12 cellular contexts compared by ENCODE assay signal in the genomic region with DNA sequence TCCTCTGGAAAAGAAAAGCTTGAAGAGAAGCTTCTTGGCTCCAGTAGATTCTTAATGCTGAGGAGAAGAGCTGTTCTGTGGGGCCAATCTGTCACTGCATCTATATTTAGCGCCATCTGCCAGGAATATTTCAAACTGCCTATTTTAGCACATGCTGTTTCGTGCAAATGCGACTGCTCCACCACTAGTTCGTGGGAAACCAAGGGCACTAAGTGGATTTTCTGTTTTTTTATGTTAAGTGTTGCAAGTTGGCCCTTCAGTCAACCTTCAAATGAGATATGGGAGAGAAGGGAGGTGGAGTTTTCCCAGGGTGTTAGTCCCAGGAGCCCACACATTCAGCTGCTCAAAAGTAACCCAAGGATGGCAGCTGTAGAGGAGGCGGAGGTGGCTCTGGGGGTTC.
DNase-seq lines count a peak whose midpoint lies in the region; ATAC-seq and TF ChIP-seq lines count a peak whose summit lies in the region.
"Had no signal": no experiment of that assay in that cellular context is flagged by ENCODE, and none has a peak within 500 bp of the region (broad histone marks: within the 10 kb centered on the region; RNA-seq: fewer than 3 reads in every experiment).

No MANE protein-coding gene starts in this region.

- ATAC-seq in Right ventricle myocardium superior (ENCODE audit: poor library complexity) (peak; percentile 80), heart left ventricle (peak; percentile 37 to 87 (median 72))
- ATAC-seq in CD4-positive, alpha-beta T cell (ENCODE audit: poor library complexity) = no peak
- ATAC-seq: left lung had no signal

- H3K4me1 Mint-ChIP-seq in CD4-positive, alpha-beta T cell (ENCODE audit: low read depth) = no peaks in the 10 kb centered on the region

- no peak overlapping the region for H2AK5ac ChIP-seq in neuronal stem cell (ENCODE audit: low read depth, low read length)

- no peaks in the 10 kb centered on the region for H3K79me1 ChIP-seq in neuronal stem cell (ENCODE audit: low read depth, low read length)

- peak overlapping the region in 2 of 12 donors; percentile 16 to 41 for H3K27ac ChIP-seq in heart left ventricle
- H3K27ac ChIP-seq in neuronal stem cell (replicated peaks; ENCODE audit: low read length) = no peak overlapping the region
- H3K27ac ChIP-seq in CD4-positive, alpha-beta T cell (ENCODE audit: low read depth, low read length) = no peak overlapping the region
- H3K27ac ChIP-seq in coronary artery = no peak overlapping the region
- H3K27ac ChIP-seq: epithelial cell of prostate, left lung had no signal

- H4K8ac ChIP-seq in neuronal stem cell (ENCODE audit: low read depth, low read length) = no peak overlapping the region

- POLR2A ChIA-PET in CD4-positive, alpha-beta T cell (lab: Charles Lee) = no interaction called here

- no peak overlapping the region for H3K18ac ChIP-seq in neuronal stem cell (ENCODE audit: low read length)

- H4K91ac ChIP-seq in neuronal stem cell (ENCODE audit: low read depth, low read length, poor library complexity) = no peak overlapping the region

- H3K4me2 ChIP-seq in neuronal stem cell (ENCODE audit: insufficient read depth, low read length, poor library complexity, severe bottlenecking) = no peak overlapping the region

- CTCF ChIA-PET in CD4-positive, alpha-beta T cell (lab: Charles Lee) = no interaction called here

- H3K4me3 Mint-ChIP-seq in CD4-positive, alpha-beta T cell = no peak overlapping the region
- H3K4me3 Mint-ChIP-seq: T-helper 1 cell treated with Interleukin-12 subunit alpha and Interleukin-12 subunit beta and Interleukin-4 antibody, amounts not matched to agents 30 μg/mL and 1 μg/mL, for 36 hours had no signal

- peaks cover 43% of the 10 kb centered on the region for H3K27me3 Mint-ChIP-seq in CD4-positive, alpha-beta T cell

- TF ChIP-seq CTCF in heart left ventricle (IDR thresholded peaks at IDR 0.05) (peak in 2 of 12 donors; percentile 21 to 22), coronary artery (IDR thresholded peaks at IDR 0.05) (no peak)
- no peak for TF ChIP-seq CTCF in CD4-positive, alpha-beta T cell (IDR thresholded peaks at IDR 0.05)

- H2BK120ac ChIP-seq in neuronal stem cell (ENCODE audit: low read depth, low read length) = no peak overlapping the region

- no peaks in the 10 kb centered on the region for H3K36me3 ChIP-seq in heart left ventricle
- no peaks in the 10 kb centered on the region for H3K36me3 ChIP-seq in neuronal stem cell (replicated peaks in 1 of 2; ENCODE audit: control insufficient read depth in 2 of 2, insufficient read depth in 2 of 2, low read length in 2 of 2)
- H3K36me3 ChIP-seq: left lung had no signal

- DNase-seq in Right ventricle myocardium superior = no peak
- no peak for DNase-seq in cardiac septum (ENCODE audit: low spot score)
- DNase-seq in RPMI7951 (ENCODE audit: low read depth) = peak; percentile 55
- DNase-seq in heart left ventricle = peak in 1 of 5 donors; percentile 38
- no peak for DNase-seq in neuronal stem cell (ENCODE audit: low spot score)
- no peak for DNase-seq in NCI-H187 (lab: John Stamatoyannopoulos, UW)
- DNase-seq in CD4-positive, alpha-beta T cell = no peak
- no peak for DNase-seq in coronary artery (ENCODE audit: low spot score)
- DNase-seq: left lung, NCI-H510A had no signal

- no peak overlapping the region for H3K4ac ChIP-seq in neuronal stem cell (ENCODE audit: low read length)

- H3K9me3 Mint-ChIP-seq in CD4-positive, alpha-beta T cell = peaks cover 2% of the 10 kb centered on the region
- H3K9me3 Mint-ChIP-seq: T-helper 1 cell treated with Interleukin-12 subunit alpha and Interleukin-12 subunit beta and Interleukin-4 antibody, amounts not matched to agents 30 μg/mL and 1 μg/mL, for 36 hours had no signal

- H2BK15ac ChIP-seq in neuronal stem cell (ENCODE audit: low read length) = no peak overlapping the region

- H3K14ac ChIP-seq in neuronal stem cell (ENCODE audit: low read length) = no peak overlapping the region

- 37 to 43% (median 39%) methylated on average over 5 of the region's 5 CpGs for WGBS in heart left ventricle, 4 donors
- no CpG with 5 or more reads among the region's 5 CpGs for WGBS in neuronal stem cell (ENCODE audit: extremely low coverage in 2 of 2, insufficient read length in 2 of 2, insufficient replicate concordance in 1 of 2), 2 donors

- H3K9ac ChIP-seq in neuronal stem cell (ENCODE audit: low read depth, low read length, poor library complexity) = no peak overlapping the region

- H3K4me3 ChIP-seq in heart left ventricle (no peak overlapping the region), neuronal stem cell (ENCODE audit: low read length in 2 of 2) (no peak overlapping the region), coronary artery (no peak overlapping the region)
- H3K4me3 ChIP-seq: left lung had no signal

- H3K9me3 ChIP-seq in heart left ventricle (peaks cover 0 to 3% (median 0%) of the 10 kb centered on the region in 12 donors), neuronal stem cell (replicated peaks in 1 of 2; ENCODE audit: control insufficient read depth in 2 of 2, insufficient read depth in 1 of 2, low read depth in 1 of 2, low read length in 2 of 2) (no peaks in the 10 kb centered on the region)
- H3K9me3 ChIP-seq in CD4-positive, alpha-beta T cell (ENCODE audit: control insufficient read depth, low read length) = no peaks in the 10 kb centered on the region
- H3K9me3 ChIP-seq: left lung had no signal

- no peak overlapping the region for H3K27ac Mint-ChIP-seq in CD4-positive, alpha-beta T cell
- H3K27ac Mint-ChIP-seq: T-helper 1 cell treated with Interleukin-12 subunit alpha and Interleukin-12 subunit beta and Interleukin-4 antibody, amounts not matched to agents 30 μg/mL and 1 μg/mL, for 36 hours had no signal

- H3K27me3 ChIP-seq in heart left ventricle = no peaks in the 10 kb centered on the region
- no peaks in the 10 kb centered on the region for H3K27me3 ChIP-seq in neuronal stem cell (ENCODE audit: control insufficient read depth in 3 of 3, insufficient read depth in 3 of 3, low read depth in 1 of 3, low read length in 3 of 3)
- peaks cover 6% of the 10 kb centered on the region for H3K27me3 ChIP-seq in CD4-positive, alpha-beta T cell (ENCODE audit: control insufficient read depth, insufficient read depth, low read length)
- H3K27me3 ChIP-seq: left lung had no signal

- no peak overlapping the region for H2BK12ac ChIP-seq in neuronal stem cell (ENCODE audit: low read length)

- no peak overlapping the region for H3K23ac ChIP-seq in neuronal stem cell (ENCODE audit: low read depth, low read length, poor library complexity)

- no peaks in the 10 kb centered on the region for H3K36me3 Mint-ChIP-seq in CD4-positive, alpha-beta T cell (ENCODE audit: low read depth)

- no peak overlapping the region for H2BK5ac ChIP-seq in neuronal stem cell (ENCODE audit: low read length)

- H3K4me1 ChIP-seq in heart left ventricle (peaks cover 0 to 14% (median 2%) of the 10 kb centered on the region in 12 donors), neuronal stem cell (ENCODE audit: control insufficient read depth in 2 of 2, insufficient read depth in 1 of 2, low read depth in 1 of 2, low read length in 2 of 2) (no peaks in the 10 kb centered on the region)
- H3K4me1 ChIP-seq: left lung had no signal

- intact Hi-C loops in Right ventricle myocardium superior (cut with DNase I) = no loop called here
- intact Hi-C loops in cardiac septum (cut with DNase I) = no loop called here
- intact Hi-C loops in heart left ventricle (cut with DNase I) = no loop called here
- intact Hi-C loops in CD4-positive, alpha-beta T cell (cut with DNase I, micrococcal nuclease) = no loop called here

- H2AFZ ChIP-seq in neuronal stem cell (ENCODE audit: low read length) = no peak overlapping the region

- no peak for TF ChIP-seq POLR2A in heart left ventricle (IDR thresholded peaks at IDR 0.05)
